ENCODE assay signal across 20 cellular contexts in the genomic region with DNA sequence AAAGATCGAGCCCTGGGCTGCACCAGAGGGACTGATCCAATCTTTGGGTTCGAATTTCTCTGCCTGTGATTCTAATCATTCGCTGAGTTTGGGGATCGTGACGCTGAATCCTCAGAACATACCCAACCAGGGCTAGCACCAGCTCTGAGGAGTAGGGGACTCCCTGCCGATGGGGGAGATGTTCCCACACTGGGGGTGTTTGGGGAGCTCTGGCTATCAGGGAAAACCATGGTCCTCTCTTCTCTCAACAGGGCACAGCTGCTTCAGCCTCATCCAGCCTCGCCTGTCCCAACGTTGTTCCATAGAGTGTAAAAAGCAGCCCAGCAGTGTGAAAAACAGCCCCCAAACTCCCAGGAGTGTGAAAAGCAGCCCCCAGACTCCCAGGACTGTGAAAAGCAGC.
A peak's percentile ranks its signal among the peaks of the same experiment; 100 is the strongest.
DNase-seq lines count a peak whose midpoint lies in the region; ATAC-seq, FAIRE-seq and TF ChIP-seq lines count a peak whose summit lies in the region.
"Had no signal": no experiment of that assay in that cellular context is flagged by ENCODE, and none has a peak within 500 bp of the region (broad histone marks: within the 10 kb centered on the region; RNA-seq: fewer than 3 reads in every experiment).

No MANE protein-coding gene starts in this region.

- TF ChIP-seq POLR2A in esophagus muscularis mucosa (IDR thresholded peaks at IDR 0.05; ENCODE audit: low read depth) = no peak

- H3K4me3 ChIP-seq in esophagus muscularis mucosa = no peak overlapping the region
- H3K4me3 ChIP-seq: A549; BLaER1 treated with 17β-estradiol and CSF1 and Interleukin-3, amounts not matched to agents 10 nM and 100 nM had no signal

- TF ChIP-seq EP300 in esophagus muscularis mucosa (IDR thresholded peaks at IDR 0.05) = no peak

- H3K27me3 ChIP-seq in esophagus muscularis mucosa = no peaks in the 10 kb centered on the region
- H3K27me3 ChIP-seq: BLaER1 treated with 17β-estradiol and CSF1 and Interleukin-3, amounts not matched to agents 10 nM and 100 nM had no signal

- DNase-seq in HTR-8/SVneo (ENCODE audit: insufficient read length, low spot score) = no peak
- DNase-seq in islet precursor cell = peak; percentile 25
- peak; percentile 41 for DNase-seq in sciatic nerve (ENCODE audit: low spot score)
- DNase-seq in T1000 (lab: John Stamatoyannopoulos, UW) = no peak
- no peak for DNase-seq in esophagus muscularis mucosa (ENCODE audit: extremely low spot score)
- DNase-seq: AML-193; Calu3; CD4-positive, alpha-beta T cell; CD8-positive, alpha-beta T cell; DMS79 treated with DMSO at 0.1 percent for 48 hours; GF-D8 had no signal

- no peaks in the 10 kb centered on the region for H3K9me3 ChIP-seq in esophagus muscularis mucosa
- H3K9me3 ChIP-seq: A549, Caco-2 had no signal

- no peaks in the 10 kb centered on the region for H3K36me3 ChIP-seq in esophagus muscularis mucosa
- H3K36me3 ChIP-seq: BLaER1 treated with 17β-estradiol and CSF1 and Interleukin-3, amounts not matched to agents 10 nM and 100 nM had no signal

- no peak overlapping the region for H3K27ac ChIP-seq in esophagus muscularis mucosa (replicated peaks in 1 of 4)
- H3K27ac ChIP-seq: 22Rv1; BLaER1 treated with 17β-estradiol and CSF1 and Interleukin-3, amounts not matched to agents 10 nM and 100 nM; C4-2B had no signal

- peak; percentile 4 for FAIRE-seq in HTR-8/SVneo (lab: Jason Lieb, UNC)
- FAIRE-seq: A549, D721Med, G401.6, GM12891, GM19239 had no signal

- H3K4me1 ChIP-seq in esophagus muscularis mucosa = peaks cover 0 to 17% (median 6%) of the 10 kb centered on the region in 4 donors
- H3K4me1 ChIP-seq: A549; BLaER1 treated with 17β-estradiol and CSF1 and Interleukin-3, amounts not matched to agents 10 nM and 100 nM; Caco-2 had no signal

- intact Hi-C loops in sciatic nerve (cut with DNase I) (no loop called here), esophagus muscularis mucosa (cut with DNase I) (no loop called here)

- WGBS in esophagus muscularis mucosa = 86% methylated on average over 8 of the region's 8 CpGs

- ATAC-seq in sciatic nerve = no peak
- ATAC-seq: A549; CD8-positive, alpha-beta T cell had no signal

- TF ChIP-seq CTCF in esophagus muscularis mucosa (IDR thresholded peaks at IDR 0.05) = no peak

Comparison
In these comparisons a context has a peak if more than half of its experiments do, and no peak if none do; other contexts are left out.
1. DNase-seq: peak in islet precursor cell (single experiment) and sciatic nerve (single experiment); none in HTR-8/SVneo (single experiment), T1000 (single experiment) and esophagus muscularis mucosa (single experiment).